In the genomic region with DNA sequence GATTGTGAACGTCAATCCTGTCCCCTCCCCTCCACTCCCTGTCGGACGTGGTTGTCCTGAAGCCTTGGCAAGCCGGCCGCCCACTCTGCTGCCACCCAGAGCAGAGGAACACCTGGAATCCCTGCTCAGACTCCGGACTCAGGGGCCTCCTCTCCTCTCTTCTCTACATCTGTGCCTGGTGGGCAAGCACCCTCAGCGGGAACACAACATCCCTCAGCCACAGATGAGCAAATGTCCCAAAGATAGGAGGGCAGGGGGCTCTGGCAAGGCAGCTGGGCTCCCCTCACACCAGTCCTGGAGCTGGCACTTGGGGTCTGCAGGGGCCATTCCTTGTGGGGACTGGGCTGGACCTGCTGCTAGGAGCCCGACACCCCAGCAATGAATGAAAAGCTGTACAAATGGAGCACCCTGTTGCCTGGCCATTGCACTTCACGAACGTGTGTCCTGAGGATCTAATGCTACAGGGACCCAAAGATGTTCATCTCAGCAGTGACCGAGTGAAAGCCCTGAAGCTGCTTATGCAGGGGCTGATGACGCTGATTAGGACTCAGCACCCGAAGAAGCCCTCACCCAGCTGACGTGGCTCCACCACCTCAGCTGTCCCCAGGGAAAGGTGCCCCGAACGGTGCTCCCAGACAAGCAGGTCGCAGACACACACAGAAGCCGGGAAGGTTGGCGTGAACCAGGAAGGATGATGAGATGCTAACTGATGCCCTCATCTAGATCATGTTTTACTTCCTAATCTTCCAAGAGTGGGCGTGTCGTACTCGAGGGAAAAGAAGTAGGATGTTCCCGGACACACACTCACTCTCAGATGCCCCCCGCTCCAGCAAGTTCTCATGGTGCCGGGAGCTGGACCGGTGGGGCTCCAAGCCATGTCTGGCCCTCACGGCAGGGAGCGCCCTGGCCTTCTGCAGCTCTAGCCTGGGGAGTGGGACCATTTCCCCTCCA, we compare ENCODE assay signal across 17 cellular contexts.
"Had no signal": no experiment of that assay in that cellular context is flagged by ENCODE, and none has a peak within 500 bp of the region (broad histone marks: within the 10 kb centered on the region; RNA-seq: fewer than 3 reads in every experiment).

No MANE protein-coding gene starts in this region.

- H3K27me3 ChIP-seq: cardiac muscle cell, vagina had no signal

- ATAC-seq: naive thymus-derived CD8-positive, alpha-beta T cell had no signal

- H3K9me3 ChIP-seq: colonic mucosa, esophagus muscularis mucosa, left ventricle myocardium inferior, neutrophil, tibial artery, vagina had no signal

- DNase-seq: activated B cell treated with CpG ODN at 0.5 μM for 24 hours; activated CD4-positive, alpha-beta T cell treated with anti-CD3 and anti-CD28 coated beads for 48 hours; activated naive CD4-positive, alpha-beta T cell treated with anti-CD3 and anti-CD28 coated beads, Interleukin-2, amount 50 U/mL, for 16 hours; activated T-cell treated with anti-CD3 and anti-CD28 coated beads, Interleukin-2, amount 50 U/mL, for 1 hour; colonic mucosa; left ventricle myocardium inferior; stimulated activated CD4-positive, alpha-beta T cell treated with anti-CD3 and anti-CD28 coated beads, Interleukin-2, amount 100 ng/mL, for 48 hours; stimulated activated naive CD4-positive, alpha-beta T cell; tibial artery had no signal

- H3K4me1 ChIP-seq: colonic mucosa, esophagus muscularis mucosa, left ventricle myocardium inferior, tibial artery had no signal

- H3K4me3 Mint-ChIP-seq: activated B cell treated with CpG ODN at 0.5 μM for 24 hours; memory B cell; naive thymus-derived CD8-positive, alpha-beta T cell; T-helper 2 cell treated with Interferon-gamma antibody and Interleukin-4, amounts not matched to agents 5 μg/mL and 100 μg/mL, for 36 hours had no signal

- H3K36me3 Mint-ChIP-seq: naive thymus-derived CD8-positive, alpha-beta T cell had no signal

- H3K9me3 Mint-ChIP-seq: activated B cell treated with CpG ODN at 0.5 μM for 24 hours; activated T-helper 2 cell treated with anti-CD3 and anti-CD28 coated beads, Interferon-gamma antibody, Interleukin-2, Interleukin-4, amounts not matched to agents 10 μg/mL and 5 μg/mL and 100 μg/mL, durations not matched to agents 14 hours and 24 hours and 36 hours; T-helper 2 cell treated with Interferon-gamma antibody and Interleukin-4, amounts not matched to agents 5 μg/mL and 100 μg/mL, for 36 hours had no signal

- H3K27ac ChIP-seq: cardiac muscle cell, colonic mucosa, esophagus muscularis mucosa, left ventricle myocardium inferior, neutrophil, tibial artery, vagina had no signal

- H3K4me3 ChIP-seq: cardiac muscle cell, colonic mucosa, esophagus muscularis mucosa, left ventricle myocardium inferior, tibial artery, vagina had no signal

- H3K27ac Mint-ChIP-seq: activated B cell treated with CpG ODN at 0.5 μM for 24 hours; activated T-helper 2 cell treated with anti-CD3 and anti-CD28 coated beads, Interferon-gamma antibody, Interleukin-2, Interleukin-4, amounts not matched to agents 10 μg/mL and 5 μg/mL and 100 μg/mL, durations not matched to agents 14 hours and 24 hours and 36 hours; memory B cell; T-helper 2 cell treated with Interferon-gamma antibody and Interleukin-4, amounts not matched to agents 5 μg/mL and 100 μg/mL, for 36 hours had no signal

- H3K4me1 Mint-ChIP-seq: activated B cell treated with CpG ODN at 0.5 μM for 24 hours; naive thymus-derived CD8-positive, alpha-beta T cell had no signal

- H3K36me3 ChIP-seq: cardiac muscle cell, colonic mucosa, esophagus muscularis mucosa, left ventricle myocardium inferior, neutrophil, tibial artery, vagina had no signal
